ENCODE assay signal across 8 cellular contexts in genomic region chr2:233165895-233166661, GRCh38.
A peak's percentile ranks its signal among the peaks of the same experiment; 100 is the strongest.
DNase-seq lines count a peak whose midpoint lies in the region; ATAC-seq and TF ChIP-seq lines count a peak whose summit lies in the region.

No MANE protein-coding gene starts in this region.

- no peak for TF ChIP-seq EP300 in gastroesophageal sphincter (IDR thresholded peaks at IDR 0.05)

- H3K27ac Mint-ChIP-seq in T-helper 17 cell, result no peak overlapping the region

- peaks cover 5% of the 10 kb centered on the region for H3K36me3 Mint-ChIP-seq in T-helper 17 cell (ENCODE audit: low read depth)

- H3K36me3 ChIP-seq in gastroesophageal sphincter (peaks cover 0 to 20% of the 10 kb centered on the region in 2 donors), HAP-1 (replicated peaks) (no peaks in the 10 kb centered on the region)

- in situ Hi-C loops in HAP-1 (cut with MboI; ENCODE audit: low sequenced_read_pairs), result no loop called here

- 52 to 64% methylated on average over 7 to 8 of the region's 19 CpGs for WGBS in gastroesophageal sphincter (ENCODE audit: low coverage in 1 of 2), 2 donors

- H3K27me3 Mint-ChIP-seq in T-helper 17 cell, result no peaks in the 10 kb centered on the region

- H3K4me3 Mint-ChIP-seq in T-helper 17 cell, result no peak overlapping the region

- H3K4me3 ChIP-seq in gastroesophageal sphincter (no peak overlapping the region), HAP-1 (no peak overlapping the region)

- H3K27me3 ChIP-seq in gastroesophageal sphincter (peaks cover 20% of the 10 kb centered on the region), HAP-1 (ENCODE audit: low read depth) (no peaks in the 10 kb centered on the region)

- no peak for TF ChIP-seq POLR2A in gastroesophageal sphincter (IDR thresholded peaks at IDR 0.05)

- peaks cover 15% of the 10 kb centered on the region for H3K4me1 Mint-ChIP-seq in T-helper 17 cell

- H3K9me3 ChIP-seq in T-helper 17 cell (ENCODE audit: control insufficient read depth, low read length, poor library complexity, severe bottlenecking) (no peaks in the 10 kb centered on the region), gastroesophageal sphincter (no peaks in the 10 kb centered on the region), HAP-1 (no peaks in the 10 kb centered on the region)

- no peak for TF ChIP-seq CTCF in gastroesophageal sphincter (IDR thresholded peaks at IDR 0.05)

- peak in 74 of 76 experiments; percentile 60 to 95 (median 86) for DNase-seq in HUDEP-2 (lab: John Stamatoyannopoulos, UW; ENCODE audit: unreplicated experiment in 76 of 76)
- DNase-seq in T-helper 17 cell, result no peak
- DNase-seq in stimulated activated CD8-positive, alpha-beta memory T cell treated with anti-CD3 and anti-CD28 coated beads, Interleukin-12 subunit alpha, Interleukin-12 subunit beta, amount 100 ng/mL, for 4 hours (ENCODE audit: low read depth), result peak; percentile 13
- no peak for DNase-seq in HAP-1 (ENCODE audit: low spot score in 2 of 2)
- DNase-seq in cortex of kidney (lab: John Stamatoyannopoulos, UW), result no peak

- H3K27ac ChIP-seq in gastroesophageal sphincter, result no peak overlapping the region

- ATAC-seq in T-helper 17 cell, result peak; percentile 62
- peak; percentile 70 for ATAC-seq in gastroesophageal sphincter
- ATAC-seq in HG02870 (IDR thresholded peaks at IDR 0.05; ENCODE audit: unreplicated experiment), result no peak
- ATAC-seq in GM19351 (IDR thresholded peaks at IDR 0.05; ENCODE audit: unreplicated experiment), result no peak

- H3K4me1 ChIP-seq in gastroesophageal sphincter (no peaks in the 10 kb centered on the region), HAP-1 (no peaks in the 10 kb centered on the region)

Comparison
In these comparisons a context has a peak if more than half of its experiments do, and no peak if none do; other contexts are left out.
1. DNase-seq: peak in HUDEP-2 (74 of 76) and stimulated activated CD8-positive, alpha-beta memory T cell treated with anti-CD3 and anti-CD28 coated beads, Interleukin-12 subunit alpha, Interleukin-12 subunit beta, amount 100 ng/mL, for 4 hours (single experiment); none in T-helper 17 cell (0 of 3), HAP-1 (0 of 2) and cortex of kidney (single experiment).
2. ATAC-seq: peak in T-helper 17 cell (single experiment) and gastroesophageal sphincter (single experiment); none in HG02870 (single experiment) and GM19351 (single experiment).